In the genomic region with DNA sequence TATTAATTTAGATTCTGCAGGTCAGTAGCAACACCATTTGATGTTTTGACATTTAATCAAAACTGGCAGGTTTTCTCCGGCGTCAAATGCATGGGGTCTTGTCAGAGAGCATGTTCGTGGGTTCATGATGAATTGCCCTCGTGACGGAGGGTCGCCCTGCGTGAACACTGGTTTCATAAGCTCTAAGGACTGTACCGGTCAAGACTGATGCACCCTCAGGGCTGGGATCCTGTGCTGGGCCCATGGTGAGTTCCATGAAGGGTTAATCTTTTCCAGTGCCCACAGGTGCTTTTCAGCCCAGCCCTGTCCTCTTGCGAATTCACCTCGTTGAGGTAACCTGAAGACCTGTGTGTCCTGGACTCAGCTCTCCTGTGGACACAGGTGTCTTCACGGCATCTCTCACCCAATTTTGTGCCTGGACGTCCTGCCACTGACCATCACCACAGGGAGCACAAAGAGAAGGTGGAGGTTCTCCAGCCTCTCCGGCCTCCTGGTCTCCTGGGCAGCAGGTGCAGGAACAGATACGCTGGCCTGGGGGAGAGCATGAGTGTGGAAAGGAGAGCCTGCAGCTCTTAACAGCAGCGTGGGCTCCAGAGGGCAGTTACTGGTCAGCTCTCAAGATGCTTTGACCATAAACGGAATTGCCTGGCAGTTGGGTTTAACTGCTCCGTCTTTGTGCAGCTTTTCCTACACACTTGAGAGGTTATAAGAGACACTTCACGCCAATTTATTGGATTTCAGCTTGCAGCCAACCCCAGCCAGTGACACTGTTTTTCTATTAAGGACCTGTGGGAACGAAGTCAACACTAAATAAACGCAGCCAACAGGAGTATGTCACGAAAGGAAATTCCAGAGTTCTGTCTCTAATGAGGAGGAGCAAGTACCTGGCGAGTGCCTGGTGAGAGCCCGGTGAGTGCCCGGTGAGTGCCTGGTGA, we compare ENCODE assay signal across 37 cellular contexts. TPM values are rescaled to one million over a fixed set of nuclear protein-coding genes. Genes with fewer than 3 reads are reported as not detected.
"Had no signal": no experiment of that assay in that cellular context is flagged by ENCODE, and none has a peak within 500 bp of the region (broad histone marks: within the 10 kb centered on the region; RNA-seq: fewer than 3 reads in every experiment).

No MANE protein-coding gene starts in this region.

- H3K4me2 ChIP-seq: PC-9 had no signal

- H3K36me3 Mint-ChIP-seq: activated CD8-positive, alpha-beta memory T cell treated with anti-CD3 and anti-CD28 coated beads, Interleukin-2, amount 10 ng/mL, durations not matched to agents 7 days and 5 days; activated naive CD4-positive, alpha-beta T cell treated with anti-CD3 and anti-CD28 coated beads, Interleukin-2, amount 10 ng/mL, durations not matched to agents 7 days and 5 days; activated naive CD8-positive, alpha-beta T cell treated with anti-CD3 and anti-CD28 coated beads for 36 hours had no signal

- ATAC-seq: activated CD8-positive, alpha-beta memory T cell treated with anti-CD3 and anti-CD28 coated beads, Interleukin-2, amount 10 ng/mL, durations not matched to agents 7 days and 5 days; body of pancreas had no signal

- H3K9me3 Mint-ChIP-seq: activated CD4-positive, alpha-beta memory T cell treated with anti-CD3 and anti-CD28 coated beads, Interleukin-2, amount 10 ng/mL, durations not matched to agents 7 days and 5 days; activated naive CD4-positive, alpha-beta T cell treated with anti-CD3 and anti-CD28 coated beads, Interleukin-2, amount 10 ng/mL, durations not matched to agents 7 days and 5 days; activated naive CD8-positive, alpha-beta T cell treated with anti-CD3 and anti-CD28 coated beads for 36 hours had no signal

- H3K27me3 ChIP-seq: body of pancreas, MG63 had no signal

- H3K27ac Mint-ChIP-seq: activated CD4-positive, alpha-beta memory T cell treated with anti-CD3 and anti-CD28 coated beads, Interleukin-2, amount 10 ng/mL, durations not matched to agents 7 days and 5 days; activated CD8-positive, alpha-beta memory T cell treated with anti-CD3 and anti-CD28 coated beads, Interleukin-2, amount 10 ng/mL, durations not matched to agents 7 days and 5 days; activated naive CD4-positive, alpha-beta T cell treated with anti-CD3 and anti-CD28 coated beads, Interleukin-2, amount 10 ng/mL, durations not matched to agents 7 days and 5 days; activated naive CD8-positive, alpha-beta T cell treated with anti-CD3 and anti-CD28 coated beads for 36 hours had no signal

- H3K4me1 Mint-ChIP-seq: activated CD4-positive, alpha-beta memory T cell treated with anti-CD3 and anti-CD28 coated beads, Interleukin-2, amount 10 ng/mL, durations not matched to agents 7 days and 5 days; activated CD8-positive, alpha-beta memory T cell treated with anti-CD3 and anti-CD28 coated beads, Interleukin-2, amount 10 ng/mL, durations not matched to agents 7 days and 5 days; activated naive CD4-positive, alpha-beta T cell treated with anti-CD3 and anti-CD28 coated beads, Interleukin-2, amount 10 ng/mL, durations not matched to agents 7 days and 5 days; activated naive CD8-positive, alpha-beta T cell treated with anti-CD3 and anti-CD28 coated beads for 36 hours had no signal

- H3K27me3 Mint-ChIP-seq: activated CD4-positive, alpha-beta memory T cell treated with anti-CD3 and anti-CD28 coated beads, Interleukin-2, amount 10 ng/mL, durations not matched to agents 7 days and 5 days; activated CD8-positive, alpha-beta memory T cell treated with anti-CD3 and anti-CD28 coated beads, Interleukin-2, amount 10 ng/mL, durations not matched to agents 7 days and 5 days had no signal

- H3K4me3 Mint-ChIP-seq: activated CD4-positive, alpha-beta memory T cell treated with anti-CD3 and anti-CD28 coated beads, Interleukin-2, amount 10 ng/mL, durations not matched to agents 7 days and 5 days; activated CD8-positive, alpha-beta memory T cell treated with anti-CD3 and anti-CD28 coated beads, Interleukin-2, amount 10 ng/mL, durations not matched to agents 7 days and 5 days; activated naive CD4-positive, alpha-beta T cell treated with anti-CD3 and anti-CD28 coated beads, Interleukin-2, amount 10 ng/mL, durations not matched to agents 7 days and 5 days; activated naive CD8-positive, alpha-beta T cell treated with anti-CD3 and anti-CD28 coated beads for 36 hours had no signal

- H3K4me3 ChIP-seq: body of pancreas, breast epithelium, MG63, PC-9 had no signal

- H3K4me1 ChIP-seq: body of pancreas, breast epithelium had no signal

- H3K27ac ChIP-seq: body of pancreas, breast epithelium, PC-9, RWPE1, WERI-Rb-1 had no signal

- H3K36me3 ChIP-seq: breast epithelium, MG63, WERI-Rb-1 had no signal

- H3K9me3 ChIP-seq: body of pancreas, breast epithelium, MG63 had no signal

- DNase-seq: activated CD4-positive, alpha-beta memory T cell treated with anti-CD3 and anti-CD28 coated beads, Interleukin-2, amount 10 ng/mL, durations not matched to agents 7 days and 5 days; activated CD4-positive, alpha-beta T cell treated with anti-CD3 and anti-CD28 coated beads for 1 hour; activated CD4-positive, alpha-beta T cell treated with anti-CD3 and anti-CD28 coated beads for 48 hours; activated CD4-positive, CD25-positive, alpha-beta regulatory T cell; activated CD8-positive, alpha-beta memory T cell treated with anti-CD3 and anti-CD28 coated beads for 24 hours; activated CD8-positive, alpha-beta memory T cell treated with anti-CD3 and anti-CD28 coated beads, Interleukin-2, amount 10 ng/mL, durations not matched to agents 7 days and 5 days; activated CD8-positive, alpha-beta memory T cell treated with anti-CD3 and anti-CD28 coated beads, Interleukin-2, amount 50 U/mL, for 48 hours; activated effector memory CD4-positive, alpha-beta T cell treated with Interleukin-2 at 50 U/mL for 16 hours; activated naive CD4-positive, alpha-beta T cell treated with anti-CD3 and anti-CD28 coated beads, Interleukin-2, amount 10 ng/mL, durations not matched to agents 7 days and 5 days; activated naive CD8-positive, alpha-beta T cell treated with anti-CD3 and anti-CD28 coated beads for 36 hours; activated T-cell treated with anti-CD3 and anti-CD28 coated beads, Interleukin-2, amount 50 U/mL, for 48 hours; amygdala; body of pancreas; Kasumi-1; KG1; MG63; NCI-H1048; NCI-H1105 treated with DMSO at 0.1 percent for 48 hours; NCI-H1436; NCI-H1694; NCI-H1930; NCI-H2081 treated with DMSO at 0.1 percent for 48 hours; NCI-H2227 treated with DMSO at 0.1 percent for 48 hours; NCI-H446; NCI-H510A treated with DMSO at 0.1 percent for 48 hours; NCI-H69; NCI-H82; NK-92 treated with Interleukin-12 subunit alpha and Interleukin-12 subunit beta, amount 100 ng/mL, for 24 hours; PC-9; Right ventricle myocardium superior; SW 1271; T-helper 1 cell; T-helper 2 cell; T-helper 9 cell; WERI-Rb-1 had no signal

- H2AFZ ChIP-seq: PC-9 had no signal

RNA-seq across cellular contexts. Expression of a gene that starts 37.4 kb away (rescaled TPM):
- total RNA-seq: activated CD4-positive, alpha-beta memory T cell treated with anti-CD3 and anti-CD28 coated beads, Interleukin-2, amount 10 ng/mL, durations not matched to agents 7 days and 5 days; activated CD8-positive, alpha-beta memory T cell treated with anti-CD3 and anti-CD28 coated beads, Interleukin-2, amount 10 ng/mL, durations not matched to agents 7 days and 5 days; PC-9 had no signal
